In the genomic region with DNA sequence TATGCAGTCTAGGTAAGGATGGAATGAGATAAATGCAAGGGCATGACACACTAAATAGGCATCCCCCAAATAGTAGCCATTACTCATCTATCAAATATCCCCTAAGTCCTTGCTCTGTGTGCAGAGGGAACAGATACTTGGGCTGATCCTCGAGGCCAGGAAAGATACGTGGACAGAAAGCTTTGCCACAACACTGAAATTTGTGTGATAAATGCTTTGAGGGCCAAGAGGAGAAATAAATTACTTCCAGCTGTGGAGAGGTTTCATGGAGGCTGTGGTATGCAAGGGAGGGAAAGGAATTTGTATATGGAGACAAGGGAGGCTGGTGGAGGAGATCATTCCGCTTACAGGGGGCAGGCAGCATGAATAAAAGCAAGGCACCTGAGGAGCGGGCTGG, we compare ENCODE assay signal across 10 cellular contexts. TPM values are rescaled to one million over a fixed set of nuclear protein-coding genes. Genes with fewer than 3 reads are reported as not detected.
DNase-seq lines count a peak whose midpoint lies in the region; ATAC-seq and TF ChIP-seq lines count a peak whose summit lies in the region.
"Had no signal": no experiment of that assay in that cellular context is flagged by ENCODE, and none has a peak within 500 bp of the region (broad histone marks: within the 10 kb centered on the region; RNA-seq: fewer than 3 reads in every experiment).

No MANE protein-coding gene starts in this region.

- no peaks in the 10 kb centered on the region for H3K9me3 Mint-ChIP-seq in activated naive CD4-positive, alpha-beta T cell treated with anti-CD3 and anti-CD28 coated beads, Interleukin-2, amount 10 ng/mL, durations not matched to agents 7 days and 5 days

- H3K79me2 ChIP-seq in osteoblast (ENCODE audit: insufficient read depth, low read length), result no peaks in the 10 kb centered on the region

- TF ChIP-seq CTCF in fibroblast of the aortic adventitia (IDR thresholded peaks at IDR 0.05; ENCODE audit: insufficient read depth, low read length), result no peak
- no peak for TF ChIP-seq CTCF in osteoblast (IDR thresholded peaks at IDR 0.05; ENCODE audit: extremely low read depth, low read depth, low read length)

- H3K27me3 ChIP-seq in osteoblast (ENCODE audit: insufficient read depth, low read length), result no peaks in the 10 kb centered on the region

- CTCF ChIA-PET in activated naive CD4-positive, alpha-beta T cell treated with anti-CD3 and anti-CD28 coated beads, Interleukin-2, amount 10 ng/mL, durations not matched to agents 7 days and 5 days (lab: Charles Lee), result interaction anchor here (0.7 to 7.2 kb wide), 12 partner anchors 9 to 609 kb away, joined by 3 to 120 read pairs (median 4); partner anchors contain the start of gene SLC36A1

- H2AFZ ChIP-seq in osteoblast (ENCODE audit: low read length), result no peak overlapping the region

- no peaks in the 10 kb centered on the region for H3K9me3 ChIP-seq in osteoblast (ENCODE audit: low read depth, low read length)

- no peaks in the 10 kb centered on the region for H3K27me3 Mint-ChIP-seq in activated naive CD4-positive, alpha-beta T cell treated with anti-CD3 and anti-CD28 coated beads, Interleukin-2, amount 10 ng/mL, durations not matched to agents 7 days and 5 days

- H3K27ac ChIP-seq in osteoblast (ENCODE audit: low read depth, low read length), result peak overlapping the region; percentile 98
- H3K27ac ChIP-seq: VCaP had no signal

- no peaks in the 10 kb centered on the region for H4K20me1 ChIP-seq in osteoblast (ENCODE audit: insufficient read depth, low read length)

- H3K27ac Mint-ChIP-seq in activated naive CD4-positive, alpha-beta T cell treated with anti-CD3 and anti-CD28 coated beads, Interleukin-2, amount 10 ng/mL, durations not matched to agents 7 days and 5 days, result no peak overlapping the region

- no peak overlapping the region for H3K4me3 Mint-ChIP-seq in activated naive CD4-positive, alpha-beta T cell treated with anti-CD3 and anti-CD28 coated beads, Interleukin-2, amount 10 ng/mL, durations not matched to agents 7 days and 5 days

- H3K4me1 Mint-ChIP-seq in activated naive CD4-positive, alpha-beta T cell treated with anti-CD3 and anti-CD28 coated beads, Interleukin-2, amount 10 ng/mL, durations not matched to agents 7 days and 5 days, result peaks cover 24% of the 10 kb centered on the region

- peaks cover 8% of the 10 kb centered on the region for H3K36me3 ChIP-seq in osteoblast (ENCODE audit: insufficient read depth, low read length)

- no peak for ATAC-seq in GM21526 (IDR thresholded peaks at IDR 0.05; ENCODE audit: low FRiP score, unreplicated experiment)
- no peak for ATAC-seq in HG03025 (IDR thresholded peaks at IDR 0.05; ENCODE audit: low FRiP score, unreplicated experiment)

- peak overlapping the region; percentile 81 for H3K4me2 ChIP-seq in osteoblast (ENCODE audit: insufficient read depth, low read length)

- H3K4me1 ChIP-seq in osteoblast (ENCODE audit: insufficient read depth, low read length), result peaks cover 61% of the 10 kb centered on the region

- peaks cover 26% of the 10 kb centered on the region for H3K36me3 Mint-ChIP-seq in activated naive CD4-positive, alpha-beta T cell treated with anti-CD3 and anti-CD28 coated beads, Interleukin-2, amount 10 ng/mL, durations not matched to agents 7 days and 5 days

- no peak overlapping the region for H3K4me3 ChIP-seq in fibroblast of the aortic adventitia (ENCODE audit: low read depth, low read length)
- peak overlapping the region; percentile 49 for H3K4me3 ChIP-seq in osteoblast (ENCODE audit: insufficient read depth, low read length)

- DNase-seq in AG20443 (ENCODE audit: low spot score), result peak; percentile 77
- peak; percentile 67 to 83 for DNase-seq in SW 1271 (lab: John Stamatoyannopoulos, UW)
- peak; percentile 98 for DNase-seq in fibroblast of the aortic adventitia (ENCODE audit: low read depth)
- no peak for DNase-seq in osteoblast (ENCODE audit: insufficient read length, low spot score, missing footprints)
- DNase-seq in SKM-1 treated with dmso at 0.1 percent for 144 hours (lab: John Stamatoyannopoulos, UW; ENCODE audit: unreplicated experiment), result no peak
- DNase-seq in activated naive CD4-positive, alpha-beta T cell treated with anti-CD3 and anti-CD28 coated beads, Interleukin-2, amount 10 ng/mL, durations not matched to agents 7 days and 5 days, result no peak
- DNase-seq: NCI-H1092 had no signal

RNA-seq across cellular contexts. Expression of gene ATOX1, which starts 18.5 kb away (rescaled TPM):
- total RNA-seq in fibroblast of the aortic adventitia (ENCODE audit: low replicate concordance) (28.6 and 66.6 TPM in 2 replicates), osteoblast (52.8 and 54.2 TPM in 2 replicates)

RNA-seq across cellular contexts. Expression of gene G3BP1, which starts 31.8 kb away (rescaled TPM):
- 161 and 239 TPM in 2 replicates for total RNA-seq in fibroblast of the aortic adventitia (ENCODE audit: low replicate concordance)
- 121 and 145 TPM in 2 replicates for total RNA-seq in osteoblast

RNA-seq across cellular contexts. Expression of gene SPARC, which starts 53.2 kb away (rescaled TPM):
- total RNA-seq in fibroblast of the aortic adventitia (ENCODE audit: low replicate concordance) (1,011 and 5,653 TPM in 2 replicates), osteoblast (4,046 and 4,600 TPM in 2 replicates)

Comparison
In these comparisons a context has a peak if more than half of its experiments do, and no peak if none do; other contexts are left out.
1. DNase-seq: peak in AG20443 (single experiment), SW 1271 (2 of 2) and fibroblast of the aortic adventitia (single experiment); none in osteoblast (single experiment), SKM-1 treated with dmso at 0.1 percent for 144 hours (single experiment) and activated naive CD4-positive, alpha-beta T cell treated with anti-CD3 and anti-CD28 coated beads, Interleukin-2, amount 10 ng/mL, durations not matched to agents 7 days and 5 days (single experiment).